In the genomic region with DNA sequence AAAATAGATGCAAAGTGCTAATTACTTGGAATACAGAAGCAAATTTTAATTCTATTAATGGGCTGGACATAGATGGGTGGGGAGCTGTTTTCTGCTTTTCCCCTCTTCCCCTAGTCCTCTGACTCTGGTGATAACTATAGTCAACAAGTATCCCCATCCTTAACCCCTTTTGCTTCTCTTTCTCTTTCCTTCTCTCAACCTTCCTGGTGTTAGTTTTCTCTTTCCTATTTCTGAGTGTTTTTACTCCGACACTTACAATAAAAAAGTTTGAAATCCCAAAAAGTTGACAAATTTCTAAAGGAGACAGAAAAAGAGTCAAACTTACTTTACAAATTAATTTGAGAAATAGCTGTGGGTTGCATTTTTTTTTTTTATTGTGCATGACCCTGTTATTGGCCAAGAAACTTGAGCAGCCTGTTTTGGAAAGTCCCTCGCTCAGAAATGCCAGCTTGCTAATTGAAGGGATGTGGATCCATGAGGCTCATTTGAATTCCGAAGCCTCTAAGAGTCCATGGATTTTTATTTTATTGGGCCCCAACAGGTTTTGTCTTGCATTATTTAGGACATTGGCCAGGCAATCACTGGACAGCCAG, we compare ENCODE assay signal across 9 cellular contexts. TPM values are rescaled to one million over a fixed set of nuclear protein-coding genes. Genes with fewer than 3 reads are reported as not detected.
DNase-seq lines count a peak whose midpoint lies in the region; ATAC-seq and TF ChIP-seq lines count a peak whose summit lies in the region.
"Had no signal": no experiment of that assay in that cellular context is flagged by ENCODE, and none has a peak within 500 bp of the region (broad histone marks: within the 10 kb centered on the region; RNA-seq: fewer than 3 reads in every experiment).

No MANE protein-coding gene starts in this region.

- no peak for DNase-seq in CD8-positive, alpha-beta memory T cell
- DNase-seq in LNCaP clone FGC (ENCODE audit: low read depth) (peak; percentile 22), neuronal stem cell (ENCODE audit: low spot score) (no peak), HuH-7.5 (ENCODE audit: low spot score) (no peak), NCI-H2196 treated with DMSO at 0.1 percent for 48 hours (lab: John Stamatoyannopoulos, UW; ENCODE audit: unreplicated experiment) (no peak), G401 (ENCODE audit: low spot score) (no peak)
- DNase-seq: dermis blood vessel endothelial cell had no signal

- H2BK12ac ChIP-seq in neuronal stem cell (ENCODE audit: low read length) = no peak overlapping the region

- H3K27ac ChIP-seq in CD8-positive, alpha-beta memory T cell (ENCODE audit: low read depth, low read length) = peak overlapping the region; percentile 5
- H3K27ac ChIP-seq in neuronal stem cell (replicated peaks; ENCODE audit: low read length) = no peak overlapping the region

- TF ChIP-seq CTCF in LNCaP clone FGC (IDR thresholded peaks at IDR 0.05; ENCODE audit: control insufficient read depth, extremely low read depth, insufficient read depth) = no peak

- H3K79me1 ChIP-seq in neuronal stem cell (ENCODE audit: low read depth, low read length) = no peaks in the 10 kb centered on the region

- no peak overlapping the region for H4K91ac ChIP-seq in neuronal stem cell (ENCODE audit: low read depth, low read length, poor library complexity)

- H3K4me2 ChIP-seq in neuronal stem cell (ENCODE audit: insufficient read depth, low read length, poor library complexity, severe bottlenecking) = no peak overlapping the region

- peaks cover 75 to 89% (median 85%) of the 10 kb centered on the region in 3 donors for H3K4me1 Mint-ChIP-seq in CD8-positive, alpha-beta memory T cell
- peaks cover 39% of the 10 kb centered on the region for H3K4me1 Mint-ChIP-seq in dendritic cell treated with granulocyte-macrophage colony-stimulating factor and Interleukin-4, amounts not matched to agents 40 ng/mL and 50 ng/mL, for 4 days (ENCODE audit: low read depth)

- H3K18ac ChIP-seq in neuronal stem cell (ENCODE audit: low read length) = no peak overlapping the region

- no peak overlapping the region for H2BK120ac ChIP-seq in neuronal stem cell (ENCODE audit: low read depth, low read length)

- intact Hi-C loops in dendritic cell treated with granulocyte-macrophage colony-stimulating factor and Interleukin-4, amounts not matched to agents 40 ng/mL and 50 ng/mL, for 4 days (cut with micrococcal nuclease) = loop anchor here (5.0 kb wide), 1 partner anchor 94 kb away; no protein-coding TSS in a partner anchor

- H3K27ac Mint-ChIP-seq in CD8-positive, alpha-beta memory T cell = peak overlapping the region; percentile 74 to 97 (median 92)
- H3K27ac Mint-ChIP-seq in dendritic cell treated with granulocyte-macrophage colony-stimulating factor and Interleukin-4, amounts not matched to agents 40 ng/mL and 50 ng/mL, for 4 days = no peak overlapping the region

- POLR2A ChIA-PET in CD8-positive, alpha-beta memory T cell (lab: Charles Lee) = interaction anchor here (0.9 to 1.8 kb wide), 2 partner anchors 8 to 17 kb away, joined by 3 to 6 read pairs; no protein-coding TSS in a partner anchor

- no CpG with 5 or more reads among the region's 3 CpGs for WGBS in neuronal stem cell (ENCODE audit: extremely low coverage in 2 of 2, insufficient read length in 2 of 2, insufficient replicate concordance in 1 of 2), 2 donors

- ATAC-seq in HG03457 (IDR thresholded peaks at IDR 0.05; ENCODE audit: unreplicated experiment) = no peak

- peaks cover 0 to 25% (median 0%) of the 10 kb centered on the region in 3 donors for H3K36me3 Mint-ChIP-seq in CD8-positive, alpha-beta memory T cell
- H3K36me3 Mint-ChIP-seq in dendritic cell treated with granulocyte-macrophage colony-stimulating factor and Interleukin-4, amounts not matched to agents 40 ng/mL and 50 ng/mL, for 4 days (ENCODE audit: low read depth) = peaks cover 15% of the 10 kb centered on the region

- H3K14ac ChIP-seq in neuronal stem cell (ENCODE audit: low read length) = no peak overlapping the region

- no peak overlapping the region for H2AK5ac ChIP-seq in neuronal stem cell (ENCODE audit: low read depth, low read length)

- H3K9me3 Mint-ChIP-seq in CD8-positive, alpha-beta memory T cell = peaks cover 0 to under 1% (median 0%) of the 10 kb centered on the region in 5 donors
- H3K9me3 Mint-ChIP-seq in dendritic cell treated with granulocyte-macrophage colony-stimulating factor and Interleukin-4, amounts not matched to agents 40 ng/mL and 50 ng/mL, for 4 days = no peaks in the 10 kb centered on the region

- no peak overlapping the region for H4K8ac ChIP-seq in neuronal stem cell (ENCODE audit: low read depth, low read length)

- H3K27me3 ChIP-seq in CD8-positive, alpha-beta memory T cell (ENCODE audit: insufficient read depth, low read length, poor library complexity, severe bottlenecking) = no peaks in the 10 kb centered on the region
- no peaks in the 10 kb centered on the region for H3K27me3 ChIP-seq in neuronal stem cell (ENCODE audit: control insufficient read depth in 3 of 3, insufficient read depth in 3 of 3, low read depth in 1 of 3, low read length in 3 of 3)

- H3K9me3 ChIP-seq in CD8-positive, alpha-beta memory T cell (ENCODE audit: low read length) = no peaks in the 10 kb centered on the region
- no peaks in the 10 kb centered on the region for H3K9me3 ChIP-seq in neuronal stem cell (replicated peaks in 1 of 2; ENCODE audit: control insufficient read depth in 2 of 2, insufficient read depth in 1 of 2, low read depth in 1 of 2, low read length in 2 of 2)

- H3K36me3 ChIP-seq in CD8-positive, alpha-beta memory T cell (ENCODE audit: insufficient read depth, low read length) = no peaks in the 10 kb centered on the region
- H3K36me3 ChIP-seq in neuronal stem cell (replicated peaks in 1 of 2; ENCODE audit: control insufficient read depth in 2 of 2, insufficient read depth in 2 of 2, low read length in 2 of 2) = no peaks in the 10 kb centered on the region

- H3K4ac ChIP-seq in neuronal stem cell (ENCODE audit: low read length) = no peak overlapping the region

- H3K9ac ChIP-seq in neuronal stem cell (ENCODE audit: low read depth, low read length, poor library complexity) = no peak overlapping the region

- no peak overlapping the region for H2BK15ac ChIP-seq in neuronal stem cell (ENCODE audit: low read length)

- CTCF ChIA-PET in CD8-positive, alpha-beta memory T cell (lab: Charles Lee) = interaction anchor here (4.0 to 4.8 kb wide), 2 partner anchors 37 to 59 kb away, joined by 16 to 40 read pairs; no protein-coding TSS in a partner anchor

- in situ Hi-C loops in G401 (cut with HindIII; ENCODE audit: low sequenced_read_pairs) = no loop called here

- peak overlapping the region; percentile 57 for H2AFZ ChIP-seq in neuronal stem cell (ENCODE audit: low read length)

- H3K4me3 Mint-ChIP-seq in CD8-positive, alpha-beta memory T cell = peak overlapping the region; percentile 55 to 100 (median 93)
- H3K4me3 Mint-ChIP-seq in dendritic cell treated with granulocyte-macrophage colony-stimulating factor and Interleukin-4, amounts not matched to agents 40 ng/mL and 50 ng/mL, for 4 days = peak overlapping the region; percentile 35

- H3K23ac ChIP-seq in neuronal stem cell (ENCODE audit: low read depth, low read length, poor library complexity) = no peak overlapping the region

- no peaks in the 10 kb centered on the region for H3K27me3 Mint-ChIP-seq in CD8-positive, alpha-beta memory T cell
- peaks cover 2% of the 10 kb centered on the region for H3K27me3 Mint-ChIP-seq in dendritic cell treated with granulocyte-macrophage colony-stimulating factor and Interleukin-4, amounts not matched to agents 40 ng/mL and 50 ng/mL, for 4 days

- peaks cover 67% of the 10 kb centered on the region for H3K4me1 ChIP-seq in CD8-positive, alpha-beta memory T cell (ENCODE audit: insufficient read depth, low read length)
- H3K4me1 ChIP-seq in neuronal stem cell (ENCODE audit: control insufficient read depth in 2 of 2, insufficient read depth in 1 of 2, low read depth in 1 of 2, low read length in 2 of 2) = peaks cover 2 to 18% of the 10 kb centered on the region in 2 donors

- no peak overlapping the region for H2BK5ac ChIP-seq in neuronal stem cell (ENCODE audit: low read length)

- peak overlapping the region; percentile 37 for H3K4me3 ChIP-seq in CD8-positive, alpha-beta memory T cell (ENCODE audit: low read length)
- H3K4me3 ChIP-seq in LNCaP clone FGC (ENCODE audit: low read depth, low read length) = no peak overlapping the region
- peak overlapping the region in 1 of 2 donors; percentile 23 for H3K4me3 ChIP-seq in neuronal stem cell (ENCODE audit: low read length in 2 of 2)

RNA-seq across cellular contexts. Expression of gene FAS, which starts 2.4 kb away (rescaled TPM):
- total RNA-seq in CD8-positive, alpha-beta memory T cell = 10 to 100 TPM; 77.9 to 78.5 TPM
- 41.6 TPM for polyA plus RNA-seq in CD8-positive, alpha-beta memory T cell
- 6.8 TPM for polyA plus RNA-seq in neuronal stem cell (2013, experiment 1 of 2)
- polyA plus RNA-seq in neuronal stem cell (2013, experiment 2 of 2) = 7.4 TPM
- 0.31 and 4.5 TPM in 2 replicates for total RNA-seq in G401 (2014; rRNA removed; shearing (Covaris generic))

RNA-seq across cellular contexts. Expression of gene ACTA2, which starts 40.5 kb away (rescaled TPM):
- total RNA-seq in CD8-positive, alpha-beta memory T cell = 10 to 100 TPM; 35.0 to 37.1 TPM
- polyA plus RNA-seq in CD8-positive, alpha-beta memory T cell = 24.4 TPM
- 115 TPM for polyA plus RNA-seq in neuronal stem cell (2013, experiment 1 of 2)
- polyA plus RNA-seq in neuronal stem cell (2013, experiment 2 of 2) = 108 TPM
- 10.6 and 14.2 TPM in 2 replicates for total RNA-seq in G401 (2014; rRNA removed; shearing (Covaris generic))

Comparison
In these comparisons a context has a peak if more than half of its experiments do, and no peak if none do; other contexts are left out.
1. RNA of gene FAS, which starts 2.4 kb away (total RNA-seq): 77.9 to 78.5 TPM in CD8-positive, alpha-beta memory T cell; 0.31 to 4.5 TPM in G401; every median in the first group is over 10 times any median in the second.